ENCODE assay signal across 35 cellular contexts in the genomic region with DNA sequence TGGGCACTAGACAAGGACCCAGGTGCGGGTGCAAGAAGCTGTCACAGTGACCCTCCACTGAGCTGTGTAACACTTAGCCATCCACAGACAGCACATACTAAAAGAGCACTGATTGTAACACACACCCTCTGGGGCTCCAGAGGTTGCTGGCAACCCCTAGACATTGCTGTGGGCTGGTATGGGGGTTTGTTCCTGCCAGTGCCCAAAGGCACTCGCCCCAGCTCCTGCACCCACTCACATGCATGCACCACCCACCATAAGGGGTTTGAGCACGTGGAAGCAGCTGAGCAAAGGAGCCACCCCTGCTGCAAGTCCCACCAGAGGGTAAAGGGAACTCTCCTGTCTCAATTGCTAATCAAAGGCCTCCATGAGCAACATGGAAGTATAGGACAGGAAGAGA.
"Had no signal": no experiment of that assay in that cellular context is flagged by ENCODE, and none has a peak within 500 bp of the region (broad histone marks: within the 10 kb centered on the region; RNA-seq: fewer than 3 reads in every experiment).

No MANE protein-coding gene starts in this region.

- ATAC-seq: activated CD8-positive, alpha-beta T cell treated with anti-CD3 and anti-CD28 coated beads for 36 hours; activated naive CD4-positive, alpha-beta T cell treated with anti-CD3 and anti-CD28 coated beads, Interleukin-2, amount 50 U/mL, for 72 hours; activated T-cell treated with anti-CD3 and anti-CD28 coated beads, Interleukin-2, amount 50 U/mL, for 4 hours; activated T-cell treated with anti-CD3 and anti-CD28 coated beads, Interleukin-2, amount 50 U/mL, for 72 hours; activated T-helper 17 cell treated with anti-CD3 and anti-CD28 coated beads, Interleukin-2, amount 50 U/mL, for 72 hours; body of pancreas had no signal

- H3K27ac ChIP-seq: adrenal gland, body of pancreas, brain microvascular endothelial cell, breast epithelium, VCaP had no signal

- H3K4me3 ChIP-seq: adrenal gland, body of pancreas, breast epithelium had no signal

- H3K4me3 Mint-ChIP-seq: activated B cell treated with CpG ODN at 0.5 μM for 24 hours; activated CD4-positive, alpha-beta memory T cell treated with anti-CD3 and anti-CD28 coated beads for 36 hours; activated CD4-positive, alpha-beta T cell treated with anti-CD3 and anti-CD28 coated beads, Interleukin-2, amount 10 ng/mL, durations not matched to agents 7 days and 5 days; activated CD8-positive, alpha-beta T cell treated with anti-CD3 and anti-CD28 coated beads for 36 hours; activated naive CD4-positive, alpha-beta T cell treated with anti-CD3 and anti-CD28 coated beads for 36 hours; activated naive CD8-positive, alpha-beta T cell treated with anti-CD3 and anti-CD28 coated beads for 36 hours; activated T-cell treated with anti-CD3 and anti-CD28 coated beads, Interleukin-2, amount 50 U/mL, for 4 hours; activated T-cell treated with anti-CD3 and anti-CD28 coated beads, Interleukin-2, amount 50 U/mL, for 72 hours; activated T-helper 1 cell treated with anti-CD3 and anti-CD28 coated beads, Interleukin-12 subunit alpha, Interleukin-12 subunit beta, Interleukin-2, Interleukin-4 antibody, amounts not matched to agents 30 ng/mL and 10 ng/mL and 1 ng/mL, durations not matched to agents 14 hours and 24 hours and 36 hours; activated T-helper 17 cell treated with anti-CD3 and anti-CD28 coated beads, Interleukin-2, amount 50 U/mL, for 72 hours; T-helper 1 cell treated with Interleukin-12 subunit alpha and Interleukin-12 subunit beta and Interleukin-4 antibody, amounts not matched to agents 30 μg/mL and 1 μg/mL, for 36 hours; T-helper 2 cell treated with Interferon-gamma antibody and Interleukin-4, amounts not matched to agents 5 μg/mL and 100 μg/mL, for 36 hours had no signal

- H3K27me3 ChIP-seq: adrenal gland, body of pancreas, brain microvascular endothelial cell, breast epithelium had no signal

- DNase-seq: activated B cell treated with CpG ODN at 0.5 μM for 24 hours; activated CD4-positive, alpha-beta memory T cell treated with anti-CD3 and anti-CD28 coated beads for 36 hours; activated CD4-positive, alpha-beta T cell treated with anti-CD3 and anti-CD28 coated beads for 48 hours; activated CD4-positive, alpha-beta T cell treated with anti-CD3 and anti-CD28 coated beads, Interleukin-2, amount 10 ng/mL, durations not matched to agents 7 days and 5 days; activated CD4-positive, alpha-beta T cell treated with anti-CD3 and anti-CD28 coated beads, Interleukin-2, amount 50 U/mL, for 4 hours; activated CD4-positive, CD25-positive, alpha-beta regulatory T cell treated with anti-CD3 and anti-CD28 coated beads, Interleukin-2, amount 50 U/mL, for 72 hours; activated CD8-positive, alpha-beta memory T cell treated with anti-CD3 and anti-CD28 coated beads, Interleukin-2, amount 50 U/mL, for 4 hours; activated CD8-positive, alpha-beta T cell treated with anti-CD3 and anti-CD28 coated beads for 36 hours; activated effector memory CD4-positive, alpha-beta T cell treated with anti-CD3 and anti-CD28 coated beads, Interleukin-2, amount 50 U/mL, for 16 hours; activated gamma-delta T cell treated with Interleukin-2 at 50 U/mL for 16 hours; activated naive CD4-positive, alpha-beta T cell; activated naive CD4-positive, alpha-beta T cell treated with anti-CD3 and anti-CD28 coated beads for 36 hours; activated naive CD4-positive, alpha-beta T cell treated with anti-CD3 and anti-CD28 coated beads, Interleukin-2, amount 50 U/mL, for 16 hours; activated naive CD8-positive, alpha-beta T cell treated with anti-CD3 and anti-CD28 coated beads for 36 hours; activated T-cell treated with anti-CD3 and anti-CD28 coated beads for 4 hours; activated T-cell treated with anti-CD3 and anti-CD28 coated beads, Interleukin-2, amount 50 U/mL, for 1 hour; activated T-cell treated with anti-CD3 and anti-CD28 coated beads, Interleukin-2, amount 50 U/mL, for 4 hours; activated T-cell treated with anti-CD3 and anti-CD28 coated beads, Interleukin-2, amount 50 U/mL, for 72 hours; adrenal gland; amniotic stem cell; aorta; body of pancreas; brain microvascular endothelial cell; central memory CD4-positive, alpha-beta T cell; SW 1271; T-helper 1 cell; T-helper 2 cell; T-helper 9 cell had no signal

- H3K27me3 Mint-ChIP-seq: activated B cell treated with CpG ODN at 0.5 μM for 24 hours; activated CD4-positive, alpha-beta T cell treated with anti-CD3 and anti-CD28 coated beads, Interleukin-2, amount 10 ng/mL, durations not matched to agents 7 days and 5 days; activated CD8-positive, alpha-beta T cell treated with anti-CD3 and anti-CD28 coated beads for 36 hours; activated naive CD8-positive, alpha-beta T cell treated with anti-CD3 and anti-CD28 coated beads for 36 hours had no signal

- H3K9me3 Mint-ChIP-seq: activated B cell treated with CpG ODN at 0.5 μM for 24 hours; activated CD4-positive, alpha-beta T cell treated with anti-CD3 and anti-CD28 coated beads, Interleukin-2, amount 10 ng/mL, durations not matched to agents 7 days and 5 days; activated CD8-positive, alpha-beta T cell treated with anti-CD3 and anti-CD28 coated beads for 36 hours; activated naive CD8-positive, alpha-beta T cell treated with anti-CD3 and anti-CD28 coated beads for 36 hours; activated T-helper 1 cell treated with anti-CD3 and anti-CD28 coated beads, Interleukin-12 subunit alpha, Interleukin-12 subunit beta, Interleukin-2, Interleukin-4 antibody, amounts not matched to agents 30 ng/mL and 10 ng/mL and 1 ng/mL, durations not matched to agents 14 hours and 24 hours and 36 hours had no signal

- H3K27ac Mint-ChIP-seq: activated B cell treated with CpG ODN at 0.5 μM for 24 hours; activated CD4-positive, alpha-beta memory T cell treated with anti-CD3 and anti-CD28 coated beads for 36 hours; activated CD4-positive, alpha-beta T cell treated with anti-CD3 and anti-CD28 coated beads, Interleukin-2, amount 10 ng/mL, durations not matched to agents 7 days and 5 days; activated CD8-positive, alpha-beta T cell treated with anti-CD3 and anti-CD28 coated beads for 36 hours; activated naive CD4-positive, alpha-beta T cell treated with anti-CD3 and anti-CD28 coated beads for 36 hours; activated naive CD4-positive, alpha-beta T cell treated with anti-CD3 and anti-CD28 coated beads, Interleukin-2, amount 50 U/mL, for 72 hours; activated naive CD8-positive, alpha-beta T cell treated with anti-CD3 and anti-CD28 coated beads for 36 hours; activated T-cell treated with anti-CD3 and anti-CD28 coated beads, Interleukin-2, amount 50 U/mL, for 72 hours; activated T-helper 1 cell treated with anti-CD3 and anti-CD28 coated beads, Interleukin-12 subunit alpha, Interleukin-12 subunit beta, Interleukin-2, Interleukin-4 antibody, amounts not matched to agents 30 ng/mL and 10 ng/mL and 1 ng/mL, durations not matched to agents 14 hours and 24 hours and 36 hours; activated T-helper 17 cell treated with anti-CD3 and anti-CD28 coated beads, Interleukin-2, amount 50 U/mL, for 72 hours; T-helper 1 cell treated with Interleukin-12 subunit alpha and Interleukin-12 subunit beta and Interleukin-4 antibody, amounts not matched to agents 30 μg/mL and 1 μg/mL, for 36 hours; T-helper 2 cell treated with Interferon-gamma antibody and Interleukin-4, amounts not matched to agents 5 μg/mL and 100 μg/mL, for 36 hours had no signal

- H3K36me3 ChIP-seq: adrenal gland, brain microvascular endothelial cell, breast epithelium had no signal

- H3K4me1 Mint-ChIP-seq: activated B cell treated with CpG ODN at 0.5 μM for 24 hours; activated CD4-positive, alpha-beta T cell treated with anti-CD3 and anti-CD28 coated beads, Interleukin-2, amount 10 ng/mL, durations not matched to agents 7 days and 5 days; activated naive CD8-positive, alpha-beta T cell treated with anti-CD3 and anti-CD28 coated beads for 36 hours; activated T-helper 17 cell treated with anti-CD3 and anti-CD28 coated beads, Interleukin-2, amount 50 U/mL, for 72 hours had no signal

- H3K9me3 ChIP-seq: adrenal gland, body of pancreas, breast epithelium had no signal

- H3K4me1 ChIP-seq: adrenal gland, body of pancreas, breast epithelium had no signal
